6 cellular contexts compared by ENCODE assay signal in the genomic region with DNA sequence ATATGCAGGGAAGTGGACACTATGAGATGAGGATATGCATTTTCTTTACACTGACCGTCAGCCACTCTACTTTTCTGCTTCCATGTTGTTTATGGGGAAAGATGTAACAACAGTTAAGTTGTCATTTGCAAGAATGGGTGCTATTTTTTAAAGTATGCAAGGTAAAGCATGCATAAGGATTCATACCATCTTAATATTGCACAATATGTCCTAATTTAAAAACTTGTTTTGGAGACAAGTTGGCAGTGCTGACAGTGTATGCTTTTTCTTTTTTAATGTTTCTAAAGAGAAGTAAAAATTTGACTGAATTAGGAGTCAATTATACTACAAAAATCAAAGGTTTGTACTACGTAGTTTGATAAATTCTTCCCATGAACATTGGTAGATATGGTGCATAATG.
"Had no signal": no experiment of that assay in that cellular context is flagged by ENCODE, and none has a peak within 500 bp of the region (broad histone marks: within the 10 kb centered on the region; RNA-seq: fewer than 3 reads in every experiment).

No MANE protein-coding gene starts in this region.

- H3K9ac ChIP-seq: KMS-11 had no signal

- H3K27ac ChIP-seq: HL-60, KMS-11 had no signal

- FAIRE-seq: HTR-8/SVneo had no signal

- DNase-seq: Karpas-422, KBM-7, KG1 had no signal

- H3K4me2 ChIP-seq: KMS-11 had no signal
